ENCODE assay signal across 9 cellular contexts in the genomic region with DNA sequence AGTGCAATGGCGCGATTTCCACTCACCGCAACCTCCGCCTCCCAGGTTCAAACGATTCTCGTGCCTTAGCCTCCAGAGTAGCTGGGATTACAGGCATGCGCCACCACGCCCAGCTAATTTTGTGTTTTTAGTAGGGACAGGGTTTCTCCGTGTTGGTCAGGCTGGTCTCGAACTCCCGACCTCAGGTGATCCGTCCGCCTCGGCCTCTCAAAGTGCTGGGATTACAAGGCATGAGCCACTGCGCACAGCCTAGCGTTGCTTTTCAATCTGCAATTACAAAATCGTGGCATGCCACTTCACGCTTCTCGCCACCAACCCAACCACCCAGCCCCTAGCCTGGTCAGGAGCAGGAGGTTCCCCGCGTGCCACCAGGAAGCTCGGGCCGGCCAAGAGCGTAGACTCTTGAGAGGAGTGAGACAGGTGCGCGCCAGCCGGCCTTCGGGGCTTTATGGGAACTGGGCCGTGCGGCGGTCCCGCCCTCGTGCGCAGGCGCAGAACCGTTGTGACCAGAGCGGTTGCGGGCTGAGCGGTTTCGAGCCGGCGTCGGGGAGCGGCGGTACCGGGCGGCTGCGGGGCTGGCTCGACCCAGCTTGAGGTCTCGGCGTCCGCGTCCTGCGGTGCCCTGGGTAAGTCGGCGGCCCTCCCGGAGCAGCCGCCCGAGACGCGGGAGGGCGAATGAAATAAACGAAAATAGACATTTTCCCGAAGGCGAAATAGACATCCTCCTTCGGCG. TPM values are rescaled to one million over a fixed set of nuclear protein-coding genes. Genes with fewer than 3 reads are reported as not detected.
DNase-seq lines count a peak whose midpoint lies in the region; ATAC-seq and TF ChIP-seq lines count a peak whose summit lies in the region.
"Had no signal": no experiment of that assay in that cellular context is flagged by ENCODE, and none has a peak within 500 bp of the region (broad histone marks: within the 10 kb centered on the region; RNA-seq: fewer than 3 reads in every experiment).

Gene ASRGL1, plus strand, starts transcription at position 500 of the 733 bp plus-strand sequence. CDS start 530 bp downstream, outside the sequence.

- ATAC-seq in left cardiac atrium, result peak; percentile 95 to 96

- intact Hi-C loops in adrenal gland (cut with DNase I) (no loop called here), left cardiac atrium (cut with DNase I) (loop anchor here in 1 of 2 donors (5.0 kb wide), 1 partner anchor 40 kb away; no protein-coding TSS in a partner anchor), posterior cingulate gyrus (cut with DNase I) (no loop called here)

- TF ChIP-seq POLR2A in GM19099 (IDR thresholded peaks at IDR 0.05; ENCODE audit: extremely low read depth, insufficient read length, low read depth) (peak; percentile 67), adrenal gland (IDR thresholded peaks at IDR 0.05) (no peak), tibial nerve (IDR thresholded peaks at IDR 0.05) (peak in 1 of 2 donors; percentile 28)

- WGBS in adrenal gland, 4 donors, result 18 to 47% (median 29%) methylated on average over 25 to 67 of the region's 67 CpGs
- WGBS in tibial nerve, 2 donors, result 17 to 23% methylated on average over 50 to 67 of the region's 67 CpGs

- H3K4me1 ChIP-seq in adrenal gland (replicated peaks in 1 of 2) (peaks cover 0 to 16% of the 10 kb centered on the region in 2 donors), tibial nerve (peaks cover 0 to 18% (median 3%) of the 10 kb centered on the region in 4 donors)

- TF ChIP-seq EP300 in tibial nerve (IDR thresholded peaks at IDR 0.05), result peak in 1 of 2 donors; percentile 39

- H3K9me3 ChIP-seq in adrenal gland (replicated peaks in 1 of 3), result no peaks in the 10 kb centered on the region
- no peaks in the 10 kb centered on the region for H3K9me3 ChIP-seq in tibial nerve

- peak within 1 kb of the TSS; percentile 32 for H3K27ac ChIP-seq in 22Rv1
- peak within 1 kb of the TSS in 3 of 5 donors; percentile 13 to 45 (median 20) for H3K27ac ChIP-seq in adrenal gland
- peak within 1 kb of the TSS; percentile 24 to 79 (median 72) for H3K27ac ChIP-seq in tibial nerve

- H3K36me3 ChIP-seq in adrenal gland (replicated peaks in 1 of 2) (no peaks in the 10 kb centered on the region), tibial nerve (no peaks in the 10 kb centered on the region)

- H3K4me3 ChIP-seq in adrenal gland (peak within 1 kb of the TSS in 2 of 4 donors; percentile 38 to 56), tibial nerve (peak within 1 kb of the TSS; percentile 49 to 93 (median 80))

- DNase-seq in NCI-H1048 (lab: John Stamatoyannopoulos, UW), result peak; percentile 70
- DNase-seq in T follicular helper cell (ENCODE audit: low read depth), result peak; percentile 59
- peak; percentile 66 to 90 (median 78) for DNase-seq in adrenal gland
- DNase-seq in left cardiac atrium, result peak; percentile 90
- peak; percentile 86 to 98 (median 90) for DNase-seq in posterior cingulate gyrus
- peak; percentile 51 to 63 for DNase-seq in tibial nerve (ENCODE audit: low spot score in 2 of 2)
- DNase-seq: DND-41 had no signal

- H3K27me3 ChIP-seq in adrenal gland, result no peaks in the 10 kb centered on the region
- H3K27me3 ChIP-seq in tibial nerve, result no peaks in the 10 kb centered on the region

- no peak for TF ChIP-seq CTCF in 22Rv1 (IDR thresholded peaks at IDR 0.05)
- TF ChIP-seq CTCF in adrenal gland (IDR thresholded peaks at IDR 0.05), result no peak
- TF ChIP-seq CTCF in tibial nerve (IDR thresholded peaks at IDR 0.05), result no peak

RNA-seq across cellular contexts. Expression of gene ASRGL1, which starts in this region (rescaled TPM):
- total RNA-seq in adrenal gland, result 10 to 100 TPM in 1 of 8 donors, 1 to 10 TPM in 6, under 1 TPM in 1; 0.48 to 17.2 (median 5.9) TPM
- 1 to 10 TPM; 3.6 to 6.8 (median 4.0) TPM for polyA plus RNA-seq in adrenal gland
- total RNA-seq in left cardiac atrium, result 1 to 10 TPM; 7.8 to 8.1 TPM
- 10 to 100 TPM in 2 of 4 donors, 1 to 10 TPM in 2; 4.2 to 16.7 (median 12.5) TPM for total RNA-seq in tibial nerve

Comparison
In these comparisons a context has a peak if more than half of its experiments do, and no peak if none do; other contexts are left out.
1. H3K27ac ChIP-seq: peak in every context shown above with its lines; median percentile 72 in tibial nerve; 32 in 22Rv1; 20 in adrenal gland.